ENCODE assay signal across 8 cellular contexts in the genomic region with DNA sequence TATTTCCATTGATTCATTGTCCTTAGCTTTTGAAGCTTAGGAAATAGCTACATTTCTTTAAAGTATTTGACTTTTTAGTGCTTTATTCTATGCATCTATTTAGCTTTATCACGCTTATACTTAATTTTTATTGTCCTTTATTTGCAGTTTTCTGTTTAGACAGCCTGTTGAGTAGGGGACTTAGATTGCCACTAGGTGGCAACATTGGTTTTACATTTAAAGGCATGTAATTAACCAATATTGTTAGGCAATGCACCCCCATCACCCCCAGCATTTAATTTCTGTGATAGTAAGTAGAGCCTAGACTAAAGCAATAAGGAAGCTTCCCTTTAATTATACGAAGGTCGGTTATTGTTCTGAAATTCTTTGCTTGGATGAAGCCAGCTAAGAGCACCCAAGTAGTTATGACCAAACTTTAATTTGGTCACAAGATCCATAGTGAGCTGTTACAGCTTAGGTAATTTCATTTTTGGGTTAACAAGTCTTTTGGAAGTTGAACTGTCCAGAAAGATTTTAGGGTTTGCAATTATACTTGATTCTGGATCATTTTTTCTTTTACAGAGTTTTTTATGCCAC. TPM values are rescaled to one million over a fixed set of nuclear protein-coding genes. Genes with fewer than 3 reads are reported as not detected.
DNase-seq lines count a peak whose midpoint lies in the region; ATAC-seq, FAIRE-seq and TF ChIP-seq lines count a peak whose summit lies in the region.

No MANE protein-coding gene starts in this region.

- POLR2A ChIA-PET in T-cell (lab: Charles Lee), result interaction anchor here in 1 of 2 donors (0.9 kb wide), 1 partner anchor 11 kb away, joined by 4 read pairs; no protein-coding TSS in a partner anchor

- H3K4me1 ChIP-seq in RWPE2 (ENCODE audit: insufficient read depth, poor library complexity, severe bottlenecking), result no peaks in the 10 kb centered on the region

- H3K27ac Mint-ChIP-seq in Calu3 (ENCODE audit: unreplicated experiment) (no peak overlapping the region), T-cell (no peak overlapping the region)

- intact Hi-C loops in Calu3 (cut with micrococcal nuclease; ENCODE audit: unreplicated experiment), result loop anchor here (1.0 kb wide), 2 partner anchors 173 to 188 kb away; no protein-coding TSS in a partner anchor

- no peaks in the 10 kb centered on the region for H3K36me3 ChIP-seq in RWPE2 (ENCODE audit: low read depth)

- H3K27me3 ChIP-seq in RWPE2 (ENCODE audit: insufficient read depth, poor library complexity, severe bottlenecking), result no peaks in the 10 kb centered on the region

- H3K36me3 Mint-ChIP-seq in Calu3 (ENCODE audit: insufficient read depth, unreplicated experiment) (no peaks in the 10 kb centered on the region), T-cell (peaks cover 22% of the 10 kb centered on the region)

- peak; percentile 71 for TF ChIP-seq RAD21 in Ishikawa (IDR thresholded peaks at IDR 0.05; ENCODE audit: low read depth)

- H3K9me3 ChIP-seq in RWPE2 (ENCODE audit: severe bottlenecking), result no peaks in the 10 kb centered on the region

- H3K4me1 Mint-ChIP-seq in Calu3 (ENCODE audit: low read depth, unreplicated experiment) (no peaks in the 10 kb centered on the region), T-cell (no peaks in the 10 kb centered on the region)

- TF ChIP-seq CTCF in D721Med (IDR thresholded peaks at IDR 0.05; ENCODE audit: insufficient read depth, missing control alignments) (peak; percentile 83), RWPE2 (IDR thresholded peaks at IDR 0.05; ENCODE audit: poor library complexity, severe bottlenecking) (peak; percentile 81), Calu3 (IDR thresholded peaks at IDR 0.05; ENCODE audit: unreplicated experiment) (no peak)

- no peak overlapping the region for H3K4me3 ChIP-seq in RWPE2 (ENCODE audit: severe bottlenecking)

- H3K9me3 Mint-ChIP-seq in Calu3 (ENCODE audit: low read depth, unreplicated experiment) (no peaks in the 10 kb centered on the region), T-cell (no peaks in the 10 kb centered on the region)

- H3K27me3 Mint-ChIP-seq in Calu3 (ENCODE audit: unreplicated experiment) (no peaks in the 10 kb centered on the region), T-cell (no peaks in the 10 kb centered on the region)

- no peak for DNase-seq in D721Med (ENCODE audit: insufficient read length, low spot score)
- no peak for DNase-seq in RWPE2 (ENCODE audit: low spot score)
- DNase-seq in fibroblast of peridontal ligament (ENCODE audit: extremely low read depth), result peak; percentile 74
- DNase-seq in pons (ENCODE audit: low spot score), result peak; percentile 55
- DNase-seq in Calu3, result no peak
- DNase-seq in NCI-H128 (lab: John Stamatoyannopoulos, UW; ENCODE audit: unreplicated experiment), result no peak
- no peak for DNase-seq in T-cell

- no TSS peak for BruUV-seq in Calu3 (replicated peaks; lab: Mats Ljungman, UMichigan)

- H3K4me3 Mint-ChIP-seq in Calu3 (ENCODE audit: low read depth, unreplicated experiment) (no peak overlapping the region), T-cell (no peak overlapping the region)

- CTCF ChIA-PET in Calu3 (lab: Charles Lee), result interaction anchor here (1.2 to 1.4 kb wide), 2 partner anchors 10 to 188 kb away, joined by 6 to 10 read pairs; no protein-coding TSS in a partner anchor
- CTCF ChIA-PET in T-cell (lab: Charles Lee), result interaction anchor here (0.6 to 1.4 kb wide), 6 partner anchors 9 to 192 kb away, joined by 3 to 9 read pairs (median 3); no protein-coding TSS in a partner anchor

- FAIRE-seq in D721Med (lab: Jason Lieb, UNC), result peak; percentile 81

- ATAC-seq in RWPE2 (ENCODE audit: low read depth), result peak; percentile 49; the same call in 1 of the 3 replicates
- no peak for ATAC-seq in T-cell (replicated peaks in 1 of 4)

- H3K27ac ChIP-seq in RWPE2 (ENCODE audit: poor library complexity, severe bottlenecking), result no peak overlapping the region

- no peak for TF ChIP-seq EP300 in Ishikawa (IDR thresholded peaks at IDR 0.05; ENCODE audit: borderline replicate concordance)

TF ChIP-seq in Ishikawa, 13 proteins besides CTCF, POLR2A, EP300 and RAD21:
- TF ChIP-seq CEBPB (IDR thresholded peaks at IDR 0.05) (0 out of 2 replicates have a peak, but pooled peaks have one; percentile 50), TAF1 (IDR thresholded peaks at IDR 0.05; ENCODE audit: low read depth) (no peak)

RNA-seq across cellular contexts. Expression of a gene that starts 36.5 kb away (rescaled TPM):
- total RNA-seq in Calu3 (2022) (5.1 and 5.8 TPM in 2 replicates), T-cell (1 to 10 TPM; 3.7 to 5.6 (median 4.7) TPM)

Comparison
In these comparisons a context has a peak if more than half of its experiments do, and no peak if none do; other contexts are left out.
1. DNase-seq: peak in fibroblast of peridontal ligament (single experiment) and pons (single experiment); none in D721Med (single experiment), RWPE2 (single experiment), Calu3 (single experiment), NCI-H128 (single experiment) and T-cell (0 of 34).